1 cellular context compared by ENCODE assay signal in the genomic region with DNA sequence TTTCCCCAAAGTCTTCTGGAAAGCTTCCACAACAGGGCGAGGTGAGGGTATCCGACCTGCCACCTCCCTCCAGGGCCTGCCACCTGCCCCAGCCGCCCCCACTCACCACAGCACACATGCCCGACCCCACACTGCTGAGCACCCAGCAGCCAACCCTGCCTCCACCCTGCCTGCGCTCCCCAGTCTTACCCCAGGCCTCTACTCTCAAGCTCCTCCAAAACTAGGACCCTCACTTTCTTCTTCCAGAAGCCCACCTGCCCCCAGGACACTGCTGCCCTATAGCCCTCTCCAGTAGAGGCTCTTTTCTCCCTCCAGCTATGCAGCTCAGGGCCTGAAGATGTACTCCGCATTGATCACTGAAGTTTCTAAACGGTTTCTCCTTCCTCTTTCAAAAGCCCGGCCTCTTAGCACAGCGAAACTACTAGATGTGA.
TF ChIP-seq lines count a peak whose summit lies in the region.

No MANE protein-coding gene starts in this region.

TF ChIP-seq in WTC11, 78 proteins besides CTCF, POLR2A, EP300 and RAD21 (continued from another document):
- TF ChIP-seq, protein P1, sequence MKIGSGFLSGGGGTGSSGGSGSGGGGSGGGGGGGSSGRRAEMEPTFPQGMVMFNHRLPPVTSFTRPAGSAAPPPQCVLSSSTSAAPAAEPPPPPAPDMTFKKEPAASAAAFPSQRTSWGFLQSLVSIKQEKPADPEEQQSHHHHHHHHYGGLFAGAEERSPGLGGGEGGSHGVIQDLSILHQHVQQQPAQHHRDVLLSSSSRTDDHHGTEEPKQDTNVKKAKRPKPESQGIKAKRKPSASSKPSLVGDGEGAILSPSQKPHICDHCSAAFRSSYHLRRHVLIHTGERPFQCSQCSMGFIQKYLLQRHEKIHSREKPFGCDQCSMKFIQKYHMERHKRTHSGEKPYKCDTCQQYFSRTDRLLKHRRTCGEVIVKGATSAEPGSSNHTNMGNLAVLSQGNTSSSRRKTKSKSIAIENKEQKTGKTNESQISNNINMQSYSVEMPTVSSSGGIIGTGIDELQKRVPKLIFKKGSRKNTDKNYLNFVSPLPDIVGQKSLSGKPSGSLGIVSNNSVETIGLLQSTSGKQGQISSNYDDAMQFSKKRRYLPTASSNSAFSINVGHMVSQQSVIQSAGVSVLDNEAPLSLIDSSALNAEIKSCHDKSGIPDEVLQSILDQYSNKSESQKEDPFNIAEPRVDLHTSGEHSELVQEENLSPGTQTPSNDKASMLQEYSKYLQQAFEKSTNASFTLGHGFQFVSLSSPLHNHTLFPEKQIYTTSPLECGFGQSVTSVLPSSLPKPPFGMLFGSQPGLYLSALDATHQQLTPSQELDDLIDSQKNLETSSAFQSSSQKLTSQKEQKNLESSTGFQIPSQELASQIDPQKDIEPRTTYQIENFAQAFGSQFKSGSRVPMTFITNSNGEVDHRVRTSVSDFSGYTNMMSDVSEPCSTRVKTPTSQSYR (CRISPR knock-in tag; IDR thresholded peaks at IDR 0.05): no peak
- TF ChIP-seq MYBL2 (CRISPR knock-in tag; IDR thresholded peaks at IDR 0.05): no peak
